Comparison of ENCODE assay signal across 9 cellular contexts in genomic region chr5:71475788-71476384, GRCh38. TPM values are rescaled to one million over a fixed set of nuclear protein-coding genes. Genes with fewer than 3 reads are reported as not detected.
A peak's percentile ranks its signal among the peaks of the same experiment; 100 is the strongest.
DNase-seq lines count a peak whose midpoint lies in the region; ATAC-seq, FAIRE-seq and TF ChIP-seq lines count a peak whose summit lies in the region.
"Had no signal": no experiment of that assay in that cellular context is flagged by ENCODE, and none has a peak within 500 bp of the region (broad histone marks: within the 10 kb centered on the region; RNA-seq: fewer than 3 reads in every experiment).

No MANE protein-coding gene starts in this region.

- H3K9me1 ChIP-seq in K562 (ENCODE audit: control insufficient read depth, insufficient read depth, low read length): no peaks in the 10 kb centered on the region

- CTCF ChIA-PET in K562 (lab: Yijun Ruan, JAX; ENCODE audit: low intra/inter-chr PET ratio): interaction anchor here (0.7 kb wide), 1 partner anchor 18 kb away, joined by 4 read pairs; no protein-coding TSS in a partner anchor

- POLR2A ChIA-PET in K562 (lab: Yijun Ruan, JAX): interaction anchor here (0.6 to 2.2 kb wide), 5 partner anchors 15 to 111 kb away, joined by 3 to 9 read pairs (median 4); partner anchors contain the start of gene BDP1

- peaks cover 6% of the 10 kb centered on the region for H3K4me1 Mint-ChIP-seq in activated T-cell treated with anti-CD3 and anti-CD28 coated beads, Interleukin-2, amount 50 U/mL, for 24 hours (ENCODE audit: low read depth)
- H3K4me1 Mint-ChIP-seq: activated naive CD8-positive, alpha-beta T cell treated with anti-CD3 and anti-CD28 coated beads, Interleukin-2, amount 10 ng/mL, durations not matched to agents 7 days and 5 days had no signal

- FAIRE-seq in K562 (lab: Jason Lieb, UNC): peak; percentile 42

- intact Hi-C loops in K562 (cut with micrococcal nuclease): loop anchor here (10.0 kb wide), 1 partner anchor 279 kb away; no protein-coding TSS in a partner anchor
- intact Hi-C loops in sciatic nerve (cut with DNase I): no loop called here

- no peak for TF ChIP-seq POLR2A in K562 (conservative IDR thresholded peaks at IDR 0.05)

- no peak overlapping the region for H3K4me3 ChIP-seq in KMS-11 (IDR thresholded peaks at IDR 0.05; ENCODE audit: insufficient read depth, low read depth, low read length)
- no peak overlapping the region for H3K4me3 ChIP-seq in K562

- H3K9me3 ChIP-seq in K562 (replicated peaks; ENCODE audit: control insufficient read depth, insufficient read depth, low read depth, low read length): no peaks in the 10 kb centered on the region

- peaks cover 12% of the 10 kb centered on the region; the same call in 1 of the 2 replicates for H3K36me3 ChIP-seq in KMS-11 (ENCODE audit: insufficient read depth)
- H3K36me3 ChIP-seq in K562 (ENCODE audit: control insufficient read depth, insufficient read depth, low read length): peaks cover 59% of the 10 kb centered on the region; the same call in 2 of the 3 replicates

- TF ChIP-seq EP300 in K562 (IDR thresholded peaks at IDR 0.05; ENCODE audit: low read length): no peak

- DNase-seq in activated T-cell treated with anti-CD3 and anti-CD28 coated beads, Interleukin-2, amount 50 U/mL, for 24 hours: no peak
- DNase-seq in activated T-cell treated with anti-CD3 and anti-CD28 coated beads for 4 hours: no peak
- peak; percentile 14 to 59 (median 49) for DNase-seq in K562 (ENCODE audit: extremely low read depth in 1 of 4, low spot score in 3 of 4)
- peak; percentile 2 for DNase-seq in midbrain (lab: John Stamatoyannopoulos, UW)
- no peak for DNase-seq in LoVo (ENCODE audit: low spot score)
- DNase-seq in sciatic nerve (ENCODE audit: low spot score): no peak
- DNase-seq: activated naive CD8-positive, alpha-beta T cell treated with anti-CD3 and anti-CD28 coated beads, Interleukin-2, amount 10 ng/mL, durations not matched to agents 7 days and 5 days had no signal

- TSS peak; percentile 19 for BruUV-seq in K562 (replicated peaks; lab: Mats Ljungman, UMichigan)

- in situ Hi-C loops in K562 (cut with MboI): loop anchor here (25.0 kb wide), 2 partner anchors 1564 to 1839 kb away; no protein-coding TSS in a partner anchor

- H3K4me2 ChIP-seq in KMS-11 (no peak overlapping the region), K562 (ENCODE audit: insufficient read depth, low read length) (no peak overlapping the region)

- TF ChIP-seq CTCF in KMS-11 (conservative IDR thresholded peaks at IDR 0.05; ENCODE audit: low read depth, low read length) (peak; percentile 94), K562 (IDR thresholded peaks at IDR 0.05 in 2 of 3, conservative IDR thresholded peaks at IDR 0.05 in 1 of 3; ENCODE audit: insufficient read depth in 2 of 3, low read depth in 1 of 3, low read length in 3 of 3) (peak; percentile 34 to 67 (median 58); a peak in 5 of 6 replicates)

- peak overlapping the region; percentile 13 for H3K27ac Mint-ChIP-seq in activated T-cell treated with anti-CD3 and anti-CD28 coated beads, Interleukin-2, amount 50 U/mL, for 24 hours
- H3K27ac Mint-ChIP-seq: activated naive CD8-positive, alpha-beta T cell treated with anti-CD3 and anti-CD28 coated beads, Interleukin-2, amount 10 ng/mL, durations not matched to agents 7 days and 5 days had no signal

- no peak overlapping the region for H2AFZ ChIP-seq in KMS-11 (ENCODE audit: low read depth)
- H2AFZ ChIP-seq in K562 (ENCODE audit: low read depth, low read length): no peak overlapping the region

- H3K4me1 ChIP-seq in KMS-11 (ENCODE audit: low read depth, poor library complexity, severe bottlenecking) (no peaks in the 10 kb centered on the region), K562 (replicated peaks in 1 of 2; ENCODE audit: control insufficient read depth in 2 of 2, insufficient read depth in 2 of 2, low read length in 2 of 2) (no peaks in the 10 kb centered on the region)

- no peaks in the 10 kb centered on the region; the same call in 1 of the 2 replicates for H3K79me2 ChIP-seq in KMS-11 (ENCODE audit: insufficient read depth, low read depth)
- H3K79me2 ChIP-seq in K562 (ENCODE audit: control insufficient read depth, insufficient read depth, low read length): no peaks in the 10 kb centered on the region

- H3K27me3 Mint-ChIP-seq in activated T-cell treated with anti-CD3 and anti-CD28 coated beads, Interleukin-2, amount 50 U/mL, for 24 hours: no peaks in the 10 kb centered on the region
- H3K27me3 Mint-ChIP-seq: activated naive CD8-positive, alpha-beta T cell treated with anti-CD3 and anti-CD28 coated beads, Interleukin-2, amount 10 ng/mL, durations not matched to agents 7 days and 5 days had no signal

- ATAC-seq in K562 (peak; percentile 89), sciatic nerve (no peak), HG02759 (IDR thresholded peaks at IDR 0.05; ENCODE audit: unreplicated experiment) (no peak)

- H3K27me3 ChIP-seq in KMS-11 (ENCODE audit: insufficient read depth, low read depth) (no peaks in the 10 kb centered on the region), K562 (ENCODE audit: control insufficient read depth in 2 of 2, insufficient read depth in 2 of 2, low read length in 2 of 2) (no peaks in the 10 kb centered on the region)

- H3K4me3 Mint-ChIP-seq in activated T-cell treated with anti-CD3 and anti-CD28 coated beads, Interleukin-2, amount 50 U/mL, for 24 hours: no peak overlapping the region
- H3K4me3 Mint-ChIP-seq: activated naive CD8-positive, alpha-beta T cell treated with anti-CD3 and anti-CD28 coated beads, Interleukin-2, amount 10 ng/mL, durations not matched to agents 7 days and 5 days had no signal

- H3K36me3 Mint-ChIP-seq in activated T-cell treated with anti-CD3 and anti-CD28 coated beads, Interleukin-2, amount 50 U/mL, for 24 hours (ENCODE audit: low read depth): peaks cover 86% of the 10 kb centered on the region

- H3K9ac ChIP-seq in KMS-11 (no peak overlapping the region), K562 (ENCODE audit: insufficient read depth in 1 of 2, low read depth in 2 of 2, low read length in 2 of 2) (no peak overlapping the region)

- no peaks in the 10 kb centered on the region for H4K20me1 ChIP-seq in KMS-11 (ENCODE audit: insufficient read depth)
- no peaks in the 10 kb centered on the region for H4K20me1 ChIP-seq in K562 (replicated peaks; ENCODE audit: control insufficient read depth, insufficient read depth, low read length)

- H3K9me3 Mint-ChIP-seq in activated T-cell treated with anti-CD3 and anti-CD28 coated beads, Interleukin-2, amount 50 U/mL, for 24 hours: no peaks in the 10 kb centered on the region
- H3K9me3 Mint-ChIP-seq: activated naive CD8-positive, alpha-beta T cell treated with anti-CD3 and anti-CD28 coated beads, Interleukin-2, amount 10 ng/mL, durations not matched to agents 7 days and 5 days had no signal

- H3K27ac ChIP-seq in KMS-11 (no peak overlapping the region), K562 (ENCODE audit: extremely low read depth, low read depth, low read length) (no peak overlapping the region)

- WGBS in K562 (ENCODE audit: insufficient coverage, low coverage, missing lambda C conversion rate): 74% methylated on average over 3 of the region's 3 CpGs

- peak in 1 of 2 experiments; percentile 36; a peak in 2 of 4 replicates for TF ChIP-seq RAD21 in K562 (CRISPR knock-in tag; conservative IDR thresholded peaks at IDR 0.05 in 1 of 2, IDR thresholded peaks at IDR 0.05 in 1 of 2)

TF ChIP-seq in K562, 482 proteins besides CTCF, POLR2A, EP300 and RAD21 (continues in another document):
- TF ChIP-seq PML (IDR thresholded peaks at IDR 0.05; ENCODE audit: low read length) (no peak), ZNF431 (CRISPR knock-in tag; IDR thresholded peaks at IDR 0.05) (no peak), PTRF (tag; IDR thresholded peaks at IDR 0.05) (no peak), MITF (IDR thresholded peaks at IDR 0.05) (no peak), PCBP1 (IDR thresholded peaks at IDR 0.05; ENCODE audit: low read depth, low read length, poor library complexity, severe bottlenecking) (no peak), ESRRA (IDR thresholded peaks at IDR 0.05; ENCODE audit: borderline replicate concordance, low read depth) (no peak), SMARCE1 (IDR thresholded peaks at IDR 0.05) (no peak), ZNF311 (CRISPR knock-in tag; IDR thresholded peaks at IDR 0.05) (no peak)

RNA-seq across cellular contexts. Expression of gene BDP1, which starts 20.4 kb away (rescaled TPM):
- 20.0 and 81.8 TPM in 2 replicates for total RNA-seq in K562 (2011; cell fraction: chromatin; rRNA removed; ENCODE audit: low replicate concordance)
- total RNA-seq in K562 (2011; cell fraction: nucleolus; rRNA removed): 11.8 and 12.4 TPM in 2 replicates
- 25.7 and 37.8 TPM in 2 replicates for total RNA-seq in K562 (2011; cell fraction: nucleoplasm; rRNA removed)
- total RNA-seq in K562 (2014; rRNA removed) (21.1 and 23.9 TPM in 2 replicates), K562 (2014; rRNA removed; fragmentation: Illumina TruSeq; extraction: Trizol) (39.1 and 45.4 TPM in 2 replicates), K562 (2015; rRNA removed; fragmentation: Illumina TruSeq; extraction: Trizol) (42.0 and 47.3 TPM in 2 replicates), K562 (2021) (23.7 and 24.0 TPM in 2 replicates), sciatic nerve (44.0 TPM)
- polyA plus RNA-seq in K562 (2011; rRNA removed) (16.7 and 22.7 TPM in 2 replicates), K562 (2014; fragmentation: Illumina TruSeq; extraction: Trizol) (19.9 and 25.8 TPM in 2 replicates), K562 (2014; fragmentation: Nextera tagmentation; extraction: Ambion mirVana) (1 to 10 TPM; 6.9 to 7.9 TPM), K562 (2014; rRNA removed) (16.8 and 17.2 TPM in 2 replicates)
- 4.7 and 7.3 TPM in 2 replicates for polyA plus RNA-seq in K562 (2011; cell fraction: cytosol; rRNA removed)
- polyA plus RNA-seq in K562 (2011; cell fraction: nucleus; rRNA removed): 15.5 and 18.2 TPM in 2 replicates
- 10.3 and 13.3 TPM in 2 replicates for polyA plus RNA-seq in K562 (2012)
- 34.7 and 37.3 TPM in 2 replicates for polyA minus RNA-seq in K562 (2011; rRNA and poly(A)+ RNA removed)
- 10.6 and 15.2 TPM in 2 replicates for polyA minus RNA-seq in K562 (2011; cell fraction: cytosol; rRNA and poly(A)+ RNA removed)
- polyA minus RNA-seq in K562 (2011; cell fraction: nucleus; rRNA and poly(A)+ RNA removed): 16.3 and 26.9 TPM in 2 replicates

Comparison
In these comparisons a context has a peak if more than half of its experiments do, and no peak if none do; other contexts are left out.
1. DNase-seq: peak in K562 (4 of 4) and midbrain (single experiment); none in activated T-cell treated with anti-CD3 and anti-CD28 coated beads, Interleukin-2, amount 50 U/mL, for 24 hours (single experiment), activated T-cell treated with anti-CD3 and anti-CD28 coated beads for 4 hours (single experiment), LoVo (single experiment) and sciatic nerve (single experiment).